Comparison of ENCODE assay signal across 16 cellular contexts in genomic region chr16:65336169-65336568, GRCh38.
DNase-seq lines count a peak whose midpoint lies in the region; TF ChIP-seq lines count a peak whose summit lies in the region.
"Had no signal": no experiment of that assay in that cellular context is flagged by ENCODE, and none has a peak within 500 bp of the region (broad histone marks: within the 10 kb centered on the region; RNA-seq: fewer than 3 reads in every experiment).

No MANE protein-coding gene starts in this region.

- no peaks in the 10 kb centered on the region for H3K79me2 ChIP-seq in MM.1S (ENCODE audit: low read length)

- peak overlapping the region; percentile 4 for H3K9ac ChIP-seq in skeletal muscle satellite cell (ENCODE audit: low read depth, low read length)
- no peak overlapping the region for H3K9ac ChIP-seq in MM.1S (ENCODE audit: low read length)

- H3K4me2 ChIP-seq in skeletal muscle satellite cell (ENCODE audit: low read length) (peak overlapping the region; percentile 28), MM.1S (ENCODE audit: low read depth, low read length) (no peak overlapping the region)

- H2AFZ ChIP-seq in MM.1S (ENCODE audit: low read length): no peak overlapping the region

- H3K27me3 ChIP-seq in skeletal muscle satellite cell (ENCODE audit: control insufficient read depth, insufficient read depth, low read length) (no peaks in the 10 kb centered on the region), MM.1S (replicated peaks; ENCODE audit: insufficient read depth, low read length) (no peaks in the 10 kb centered on the region)
- H3K27me3 ChIP-seq: heart left ventricle, tibial artery had no signal

- DNase-seq in HCEC 1CT (peak; percentile 90), T1000 (lab: John Stamatoyannopoulos, UW) (peak; percentile 5), fibroblast of peridontal ligament (ENCODE audit: extremely low read depth) (peak; percentile 47), NCI-H82 treated with DMSO at 0.1 percent for 48 hours (lab: John Stamatoyannopoulos, UW; ENCODE audit: unreplicated experiment) (no peak), MM.1S (no peak), OCI-M2 (lab: John Stamatoyannopoulos, UW; ENCODE audit: unreplicated experiment) (no peak)
- DNase-seq: activated CD4-positive, alpha-beta T cell treated with anti-CD3 and anti-CD28 coated beads for 4 hours; activated naive CD8-positive, alpha-beta T cell treated with anti-CD3 and anti-CD28 coated beads, Interleukin-2, amount 10 ng/mL, durations not matched to agents 7 days and 5 days; heart left ventricle; NCI-H1092 treated with DMSO at 0.1 percent for 48 hours; NK-92 treated with Interleukin-12 subunit alpha and Interleukin-12 subunit beta, amount 100 ng/mL, for 24 hours; SIG-M5; small intestine; tibial artery had no signal

- no peaks in the 10 kb centered on the region for H3F3A ChIP-seq in MM.1S (ENCODE audit: insufficient read depth, low read length)

- H3K27ac ChIP-seq in MM.1S (ENCODE audit: low read length): no peak overlapping the region
- H3K27ac ChIP-seq: heart left ventricle, tibial artery had no signal

- peak overlapping the region; percentile 20 for H3K4me3 ChIP-seq in skeletal muscle satellite cell (ENCODE audit: low read length)
- H3K4me3 ChIP-seq in MM.1S (ENCODE audit: low read length): no peak overlapping the region
- H3K4me3 ChIP-seq: HAP-1, heart left ventricle, tibial artery had no signal

- H3K4me1 ChIP-seq in skeletal muscle satellite cell (ENCODE audit: control insufficient read depth, insufficient read depth, low read length): peaks cover 17% of the 10 kb centered on the region
- H3K4me1 ChIP-seq in MM.1S (ENCODE audit: low read length): no peaks in the 10 kb centered on the region
- H3K4me1 ChIP-seq: HAP-1, heart left ventricle had no signal

- H4K20me1 ChIP-seq in MM.1S (ENCODE audit: insufficient read depth, low read length): no peaks in the 10 kb centered on the region

- H3K9me2 ChIP-seq in MM.1S (replicated peaks; ENCODE audit: insufficient read depth, low read length): no peaks in the 10 kb centered on the region

- H3K36me3 ChIP-seq in skeletal muscle satellite cell (ENCODE audit: insufficient read depth, low read length): no peaks in the 10 kb centered on the region
- H3K36me3 ChIP-seq in MM.1S (replicated peaks; ENCODE audit: insufficient read depth, low read length): no peaks in the 10 kb centered on the region
- H3K36me3 ChIP-seq: HAP-1, heart left ventricle, tibial artery had no signal

- TF ChIP-seq CTCF in MM.1S (IDR thresholded peaks at IDR 0.05; ENCODE audit: low read length): no peak

- H3K9me3 ChIP-seq in skeletal muscle satellite cell (replicated peaks; ENCODE audit: low read length): no peaks in the 10 kb centered on the region
- H3K9me3 ChIP-seq in MM.1S (replicated peaks; ENCODE audit: insufficient read depth, low read length): no peaks in the 10 kb centered on the region
- H3K9me3 ChIP-seq: HAP-1, heart left ventricle, tibial artery had no signal

Comparison
In these comparisons a context has a peak if more than half of its experiments do, and no peak if none do; other contexts are left out.
1. DNase-seq: peak in HCEC 1CT (single experiment), T1000 (single experiment) and fibroblast of peridontal ligament (single experiment); none in NCI-H82 treated with DMSO at 0.1 percent for 48 hours (single experiment), MM.1S (single experiment) and OCI-M2 (single experiment).